Comparison of ENCODE assay signal across 23 cellular contexts in the genomic region with DNA sequence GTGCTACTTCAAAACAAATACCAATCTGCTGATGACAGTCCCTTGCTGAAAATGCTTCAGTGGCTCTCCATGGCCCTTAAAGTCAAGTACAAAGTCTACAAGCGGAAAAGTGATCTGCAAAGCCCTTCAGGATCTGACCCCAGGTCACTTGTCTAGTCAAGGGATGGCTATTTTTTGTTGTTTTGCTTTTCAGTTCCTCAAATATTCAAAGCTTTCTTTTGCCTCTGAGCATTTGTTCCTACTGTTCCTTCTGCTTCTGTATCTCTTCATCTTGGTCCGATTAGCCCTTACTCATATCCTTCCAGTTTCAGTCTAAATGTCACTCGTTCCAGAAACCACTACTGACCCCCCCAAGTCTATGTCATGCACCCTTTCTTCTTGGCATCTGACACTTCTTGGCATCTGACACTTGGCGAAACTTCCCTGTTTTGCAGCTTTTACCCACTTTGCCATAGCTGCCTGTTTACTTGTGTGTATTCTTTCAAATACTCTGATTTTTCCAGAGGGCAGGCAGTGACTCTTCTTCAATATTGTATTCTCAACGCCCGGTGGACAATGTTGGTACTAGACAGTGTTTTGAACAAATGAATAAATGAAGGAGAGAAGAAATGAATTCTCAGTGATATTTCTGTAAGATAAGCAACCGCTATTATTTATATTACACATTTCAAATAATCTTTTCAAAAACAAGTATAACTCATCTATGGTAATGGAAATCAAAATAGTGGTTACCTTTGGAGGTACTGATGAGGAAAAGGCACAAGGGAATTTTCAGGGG.
DNase-seq lines count a peak whose midpoint lies in the region; ATAC-seq lines count a peak whose summit lies in the region.
"Had no signal": no experiment of that assay in that cellular context is flagged by ENCODE, and none has a peak within 500 bp of the region (broad histone marks: within the 10 kb centered on the region; RNA-seq: fewer than 3 reads in every experiment).

No MANE protein-coding gene starts in this region.

- H4K91ac ChIP-seq in neuronal stem cell (ENCODE audit: low read depth, low read length, poor library complexity) = no peak overlapping the region

- DNase-seq in RPMI7951 (ENCODE audit: low read depth) (peak; percentile 16), superior temporal gyrus (ENCODE audit: extremely low spot score) (no peak), neuronal stem cell (ENCODE audit: low spot score) (no peak)
- no peak for DNase-seq in CD4-positive, alpha-beta memory T cell
- DNase-seq in activated CD8-positive, alpha-beta memory T cell treated with anti-CD3 and anti-CD28 coated beads, Interleukin-2, amount 50 U/mL, for 48 hours = no peak
- DNase-seq: activated CD4-positive, alpha-beta T cell treated with anti-CD3 and anti-CD28 coated beads, Interleukin-2, amount 50 U/mL, for 1 hour; anterior cingulate cortex; cortex of kidney; DND-41; hypothalamus; Kasumi-1; NCI-H2081 treated with DMSO at 0.1 percent for 48 hours; NCI-H82; nephron progenitor cell; retina; T-helper 9 cell; tibial artery had no signal

- ATAC-seq in GM19043 (IDR thresholded peaks at IDR 0.05; ENCODE audit: low read depth, unreplicated experiment) (peak; percentile 50), HG02885 (IDR thresholded peaks at IDR 0.05; ENCODE audit: poor library complexity, unreplicated experiment) (peak; percentile 54)
- ATAC-seq: esophagus mucosa, left lobe of liver had no signal

- H2BK120ac ChIP-seq in neuronal stem cell (ENCODE audit: low read depth, low read length) = no peak overlapping the region

- H3K23ac ChIP-seq in neuronal stem cell (ENCODE audit: low read depth, low read length, poor library complexity) = no peak overlapping the region

- intact Hi-C loops in CD4-positive, alpha-beta memory T cell (cut with micrococcal nuclease) = no loop called here

- H3K4me3 ChIP-seq in mesodermal cell (ENCODE audit: extremely low read depth, insufficient read depth, low read length, poor library complexity, severe bottlenecking) (no peak overlapping the region), neuronal stem cell (ENCODE audit: low read length in 2 of 2) (no peak overlapping the region)
- H3K4me3 ChIP-seq in CD4-positive, alpha-beta memory T cell (ENCODE audit: low read length in 2 of 2) = no peak overlapping the region
- H3K4me3 ChIP-seq: tibial artery had no signal

- 87 to 96% methylated on average over 3 of the region's 7 CpGs for WGBS in mesodermal cell (ENCODE audit: insufficient coverage in 2 of 2), 2 experiments
- WGBS in neuronal stem cell (ENCODE audit: extremely low coverage in 2 of 2, insufficient read length in 2 of 2, insufficient replicate concordance in 1 of 2), 2 donors = no CpG with 5 or more reads among the region's 7 CpGs

- no peak overlapping the region for H2AK5ac ChIP-seq in neuronal stem cell (ENCODE audit: low read depth, low read length)

- H2AFZ ChIP-seq in neuronal stem cell (ENCODE audit: low read length) = no peak overlapping the region

- POLR2A ChIA-PET in CD4-positive, alpha-beta memory T cell (lab: Charles Lee; ENCODE audit: partially characterized antibody) = no interaction called here

- H3K4me1 Mint-ChIP-seq in CD4-positive, alpha-beta memory T cell = no peaks in the 10 kb centered on the region

- CTCF ChIA-PET in CD4-positive, alpha-beta memory T cell (lab: Charles Lee; ENCODE audit: partially characterized antibody) = no interaction called here

- no peaks in the 10 kb centered on the region for H3K36me3 Mint-ChIP-seq in CD4-positive, alpha-beta memory T cell

- H3K4me1 ChIP-seq in mesodermal cell (ENCODE audit: control insufficient read depth, insufficient read depth, low read length, poor library complexity, severe bottlenecking) (peaks cover 38% of the 10 kb centered on the region), neuronal stem cell (ENCODE audit: control insufficient read depth in 2 of 2, insufficient read depth in 1 of 2, low read depth in 1 of 2, low read length in 2 of 2) (peaks cover 2 to 3% of the 10 kb centered on the region in 2 donors)
- H3K4me1 ChIP-seq in CD4-positive, alpha-beta memory T cell (ENCODE audit: insufficient read depth, low read length) = no peaks in the 10 kb centered on the region

- H3K9me3 ChIP-seq in mesodermal cell (ENCODE audit: control insufficient read depth, low read length) (peaks cover 11% of the 10 kb centered on the region), neuronal stem cell (replicated peaks in 1 of 2; ENCODE audit: control insufficient read depth in 2 of 2, insufficient read depth in 1 of 2, low read depth in 1 of 2, low read length in 2 of 2) (peaks cover 2 to 5% of the 10 kb centered on the region in 2 donors)
- H3K9me3 ChIP-seq in CD4-positive, alpha-beta memory T cell (ENCODE audit: control insufficient read depth in 1 of 2, low read length in 2 of 2) = no peaks in the 10 kb centered on the region
- H3K9me3 ChIP-seq: tibial artery had no signal

- H3K9me3 Mint-ChIP-seq in CD4-positive, alpha-beta memory T cell = peaks cover 0 to 2% (median 0%) of the 10 kb centered on the region in 8 donors
- H3K9me3 Mint-ChIP-seq: activated T-helper 1 cell treated with anti-CD3 and anti-CD28 coated beads, Interleukin-12 subunit alpha, Interleukin-12 subunit beta, Interleukin-2, Interleukin-4 antibody, amounts not matched to agents 30 ng/mL and 10 ng/mL and 1 ng/mL, durations not matched to agents 14 hours and 24 hours and 36 hours had no signal

- H3K4me2 ChIP-seq in neuronal stem cell (ENCODE audit: insufficient read depth, low read length, poor library complexity, severe bottlenecking) = no peak overlapping the region

- no peaks in the 10 kb centered on the region for H3K79me1 ChIP-seq in neuronal stem cell (ENCODE audit: low read depth, low read length)

- no peak overlapping the region for H3K4ac ChIP-seq in neuronal stem cell (ENCODE audit: low read length)

- no peaks in the 10 kb centered on the region for H3K36me3 ChIP-seq in mesodermal cell (ENCODE audit: control insufficient read depth, insufficient read depth, low read length)
- no peaks in the 10 kb centered on the region for H3K36me3 ChIP-seq in neuronal stem cell (replicated peaks in 1 of 2; ENCODE audit: control insufficient read depth in 2 of 2, insufficient read depth in 2 of 2, low read length in 2 of 2)
- H3K36me3 ChIP-seq in CD4-positive, alpha-beta memory T cell (ENCODE audit: insufficient read depth, low read length) = no peaks in the 10 kb centered on the region
- H3K36me3 ChIP-seq: tibial artery had no signal

- peaks cover 1 to 2% of the 10 kb centered on the region in 2 donors for H3K27me3 Mint-ChIP-seq in CD4-positive, alpha-beta memory T cell

- no peak overlapping the region for H4K8ac ChIP-seq in neuronal stem cell (ENCODE audit: low read depth, low read length)

- H3K27me3 ChIP-seq in neuronal stem cell (ENCODE audit: control insufficient read depth in 3 of 3, insufficient read depth in 3 of 3, low read depth in 1 of 3, low read length in 3 of 3) = no peaks in the 10 kb centered on the region
- no peaks in the 10 kb centered on the region for H3K27me3 ChIP-seq in CD4-positive, alpha-beta memory T cell (ENCODE audit: insufficient read depth, low read length)
- H3K27me3 ChIP-seq: tibial artery had no signal

- no peak overlapping the region for H2BK15ac ChIP-seq in neuronal stem cell (ENCODE audit: low read length)

- H3K4me3 Mint-ChIP-seq in CD4-positive, alpha-beta memory T cell = no peak overlapping the region
- H3K4me3 Mint-ChIP-seq: activated T-helper 1 cell treated with anti-CD3 and anti-CD28 coated beads, Interleukin-12 subunit alpha, Interleukin-12 subunit beta, Interleukin-2, Interleukin-4 antibody, amounts not matched to agents 30 ng/mL and 10 ng/mL and 1 ng/mL, durations not matched to agents 14 hours and 24 hours and 36 hours; nephron progenitor cell had no signal

- peak overlapping the region; percentile 8 for H3K27ac ChIP-seq in mesodermal cell (ENCODE audit: low read depth, low read length, severe bottlenecking)
- H3K27ac ChIP-seq in neuronal stem cell (replicated peaks; ENCODE audit: low read length) = no peak overlapping the region
- H3K27ac ChIP-seq in CD4-positive, alpha-beta memory T cell (ENCODE audit: low read depth, low read length) = no peak overlapping the region
- H3K27ac ChIP-seq: tibial artery had no signal

- no peak overlapping the region for H2BK12ac ChIP-seq in neuronal stem cell (ENCODE audit: low read length)

- H3K14ac ChIP-seq in neuronal stem cell (ENCODE audit: low read length) = no peak overlapping the region

- no peak overlapping the region for H3K18ac ChIP-seq in neuronal stem cell (ENCODE audit: low read length)

- no peak overlapping the region for H3K9ac ChIP-seq in neuronal stem cell (ENCODE audit: low read depth, low read length, poor library complexity)

- H2BK5ac ChIP-seq in neuronal stem cell (ENCODE audit: low read length) = no peak overlapping the region

- H3K27ac Mint-ChIP-seq in CD4-positive, alpha-beta memory T cell = no peak overlapping the region
- H3K27ac Mint-ChIP-seq: activated T-helper 1 cell treated with anti-CD3 and anti-CD28 coated beads, Interleukin-12 subunit alpha, Interleukin-12 subunit beta, Interleukin-2, Interleukin-4 antibody, amounts not matched to agents 30 ng/mL and 10 ng/mL and 1 ng/mL, durations not matched to agents 14 hours and 24 hours and 36 hours; nephron progenitor cell had no signal
